1 cellular context compared by ENCODE assay signal in genomic region chr20:17515053-17515452, GRCh38.
A peak's percentile ranks its signal among the peaks of the same experiment; 100 is the strongest.
TF ChIP-seq lines count a peak whose summit lies in the region.

No MANE protein-coding gene starts in this region.

TF ChIP-seq in HepG2, 621 proteins besides CTCF, POLR2A, EP300 and RAD21:
- no peak for TF ChIP-seq KDM6A (CRISPR knock-in tag; IDR thresholded peaks at IDR 0.05; ENCODE audit: low read depth)
- no peak for TF ChIP-seq ZNF747 (CRISPR knock-in tag; IDR thresholded peaks at IDR 0.05; ENCODE audit: borderline replicate concordance)
- no peak for TF ChIP-seq SP140L (CRISPR knock-in tag; IDR thresholded peaks at IDR 0.05; ENCODE audit: borderline replicate concordance)
- no peak for TF ChIP-seq XBP1 (CRISPR knock-in tag; IDR thresholded peaks at IDR 0.05)
- peak; percentile 68 for TF ChIP-seq BCL6 (CRISPR knock-in tag; IDR thresholded peaks at IDR 0.05)
TF ChIP-seq in HepG2: peak in this region for 1.
